21 cellular contexts compared by ENCODE assay signal in genomic region chr5:61563401-61563800, GRCh38.
DNase-seq lines count a peak whose midpoint lies in the region; ATAC-seq and TF ChIP-seq lines count a peak whose summit lies in the region.
"Had no signal": no experiment of that assay in that cellular context is flagged by ENCODE, and none has a peak within 500 bp of the region (broad histone marks: within the 10 kb centered on the region; RNA-seq: fewer than 3 reads in every experiment).

No MANE protein-coding gene starts in this region.

- TF ChIP-seq CTCF in choroid plexus epithelial cell (conservative IDR thresholded peaks at IDR 0.05; ENCODE audit: low read depth, low read length) (no peak), omental fat pad (IDR thresholded peaks at IDR 0.05) (no peak)

- no peak overlapping the region for H3K4me3 ChIP-seq in choroid plexus epithelial cell (ENCODE audit: low read depth, low read length)
- H3K4me3 ChIP-seq: MG63 had no signal

- ATAC-seq in omental fat pad (ENCODE audit: low FRiP score) (peak; percentile 67), GM21619 (IDR thresholded peaks at IDR 0.05; ENCODE audit: unreplicated experiment) (no peak)
- ATAC-seq: activated naive CD4-positive, alpha-beta T cell treated with anti-CD3 and anti-CD28 coated beads, Interleukin-2, amount 50 U/mL, for 72 hours; T-cell had no signal

- peak; percentile 34 for DNase-seq in Daoy (ENCODE audit: low read depth)
- peak; percentile 25 for DNase-seq in RPMI7951 (ENCODE audit: low read depth)
- DNase-seq in choroid plexus epithelial cell (ENCODE audit: low read depth) = peak; percentile 8
- no peak for DNase-seq in omental fat pad (ENCODE audit: low spot score)
- DNase-seq in 8988T = no peak
- DNase-seq in activated CD4-positive, alpha-beta T cell treated with anti-CD3 and anti-CD28 coated beads, Interleukin-2, amount 50 U/mL, for 4 hours = no peak
- DNase-seq in SW480 (ENCODE audit: low spot score) = no peak
- DNase-seq: activated CD4-positive, alpha-beta T cell treated with anti-CD3 and anti-CD28 coated beads for 48 hours; CD4-positive, CD25-positive, alpha-beta regulatory T cell; cortex of kidney; H7; MG63; midbrain; NCI-H1436 treated with DMSO at 0.1 percent for 48 hours; NCI-H2171 treated with DMSO at 0.1 percent for 48 hours; NCI-H526 treated with DMSO at 0.1 percent for 48 hours; posterior cingulate gyrus; SIG-M5; T-cell had no signal

Comparison
In these comparisons a context has a peak if more than half of its experiments do, and no peak if none do; other contexts are left out.
1. DNase-seq: peak in Daoy (single experiment), RPMI7951 (single experiment) and choroid plexus epithelial cell (single experiment); none in omental fat pad (single experiment), 8988T (single experiment), activated CD4-positive, alpha-beta T cell treated with anti-CD3 and anti-CD28 coated beads, Interleukin-2, amount 50 U/mL, for 4 hours (0 of 2) and SW480 (single experiment).